ENCODE assay signal across 8 cellular contexts in genomic region chr2:73069041-73069854, GRCh38. TPM values are rescaled to one million over a fixed set of nuclear protein-coding genes. Genes with fewer than 3 reads are reported as not detected.
DNase-seq lines count a peak whose midpoint lies in the region; ATAC-seq and TF ChIP-seq lines count a peak whose summit lies in the region.

No MANE protein-coding gene starts in this region.

- CTCF ChIA-PET in OCI-LY7 (lab: Charles Lee; ENCODE audit: unreplicated experiment): no interaction called here

- no peak overlapping the region for H3K27ac ChIP-seq in OCI-LY7 (ENCODE audit: low read depth, low read length, poor library complexity, severe bottlenecking)
- no peak overlapping the region for H3K27ac ChIP-seq in duodenal mucosa (ENCODE audit: low read depth, low read length)

- peaks cover 4% of the 10 kb centered on the region for H3K36me3 Mint-ChIP-seq in progenitor cell of endocrine pancreas (ENCODE audit: insufficient read depth)

- no peaks in the 10 kb centered on the region for H3K36me3 ChIP-seq in OCI-LY7 (ENCODE audit: insufficient read depth, low read length)
- H3K36me3 ChIP-seq in duodenal mucosa (ENCODE audit: control insufficient read depth in 1 of 2, insufficient read depth in 2 of 2, low read length in 2 of 2): no peaks in the 10 kb centered on the region

- POLR2A ChIA-PET in OCI-LY7 (lab: Charles Lee): no interaction called here

- no peaks in the 10 kb centered on the region for H3K9me3 Mint-ChIP-seq in progenitor cell of endocrine pancreas (ENCODE audit: low read depth)

- no peaks in the 10 kb centered on the region for H4K20me1 ChIP-seq in OCI-LY7 (ENCODE audit: insufficient read depth, low read length)

- peak overlapping the region; percentile 95 for H3K4me2 ChIP-seq in OCI-LY7 (ENCODE audit: low read length)

- H3K79me2 ChIP-seq in OCI-LY7 (ENCODE audit: insufficient read depth, low read depth, low read length): no peaks in the 10 kb centered on the region

- intact Hi-C loops in OCI-LY7 (cut with micrococcal nuclease; ENCODE audit: unreplicated experiment): no loop called here

- H3K27me3 ChIP-seq in duodenal mucosa (ENCODE audit: control insufficient read depth in 1 of 2, insufficient read depth in 2 of 2, low read length in 2 of 2): no peaks in the 10 kb centered on the region

- no peak overlapping the region for H3K4me3 ChIP-seq in OCI-LY7 (ENCODE audit: low read depth, low read length, poor library complexity, severe bottlenecking)
- peak overlapping the region; percentile 85 to 90 for H3K4me3 ChIP-seq in duodenal mucosa (ENCODE audit: low read depth in 1 of 2, low read length in 2 of 2)

- H3K9me3 ChIP-seq in OCI-LY7 (ENCODE audit: low read length) (no peaks in the 10 kb centered on the region), duodenal mucosa (ENCODE audit: control insufficient read depth in 1 of 2, low read length in 2 of 2) (no peaks in the 10 kb centered on the region)

- H2AFZ ChIP-seq in OCI-LY7 (ENCODE audit: low read length): no peak overlapping the region

- DNase-seq in ELR (ENCODE audit: low read depth) (peak; percentile 33), OCI-LY7 (ENCODE audit: low spot score) (no peak), progenitor cell of endocrine pancreas (ENCODE audit: low spot score, unreplicated experiment) (no peak), cerebellum (ENCODE audit: low spot score) (no peak), NCI-H2196 (lab: John Stamatoyannopoulos, UW; ENCODE audit: unreplicated experiment) (no peak), LoVo (ENCODE audit: low spot score) (no peak)

- TF ChIP-seq CTCF in OCI-LY7 (conservative IDR thresholded peaks at IDR 0.05; ENCODE audit: low read length) (no peak), progenitor cell of endocrine pancreas (IDR thresholded peaks at IDR 0.05; ENCODE audit: unreplicated experiment) (no peak)

- no TSS peak for BruUV-seq in OCI-LY7 (replicated peaks; lab: Mats Ljungman, UMichigan)

- H3K4me1 Mint-ChIP-seq in progenitor cell of endocrine pancreas (ENCODE audit: low read depth): peaks cover 30% of the 10 kb centered on the region

- peaks cover 8% of the 10 kb centered on the region for H3K4me1 ChIP-seq in OCI-LY7 (ENCODE audit: insufficient read depth, low read length, poor library complexity, severe bottlenecking)
- H3K4me1 ChIP-seq in duodenal mucosa (ENCODE audit: control insufficient read depth in 1 of 2, insufficient read depth in 2 of 2, low read length in 2 of 2): peaks cover 19 to 27% of the 10 kb centered on the region in 2 donors

- peak overlapping the region in 1 of 2 donors; percentile 70 for H3K9ac ChIP-seq in duodenal mucosa (ENCODE audit: low read depth in 1 of 2, low read length in 2 of 2)

- ATAC-seq in GM19395 (IDR thresholded peaks at IDR 0.05; ENCODE audit: unreplicated experiment): no peak

- peak overlapping the region; percentile 91 for H3K4me3 Mint-ChIP-seq in progenitor cell of endocrine pancreas (ENCODE audit: low read depth)

- H3K27ac Mint-ChIP-seq in progenitor cell of endocrine pancreas: no peak overlapping the region

- H3K9me2 ChIP-seq in OCI-LY7 (ENCODE audit: insufficient read depth, low read length): no peaks in the 10 kb centered on the region

- no peaks in the 10 kb centered on the region for H3K27me3 Mint-ChIP-seq in progenitor cell of endocrine pancreas

RNA-seq across cellular contexts. Expression of gene SFXN5, which starts 2.3 kb away (rescaled TPM):
- 4.5 and 7.8 TPM in 2 replicates for total RNA-seq in OCI-LY7 (2014; rRNA removed; shearing (Covaris generic))
- total RNA-seq in OCI-LY7 (2022) (9.9 and 10.5 TPM in 2 replicates), progenitor cell of endocrine pancreas (33.1 and 36.0 TPM in 2 replicates), cerebellum (23.7 TPM)

RNA-seq across cellular contexts. Expression of gene RAB11FIP5, which starts 43.5 kb away (rescaled TPM):
- total RNA-seq in OCI-LY7 (2014; rRNA removed; shearing (Covaris generic)): 0.05 and 0.13 TPM in 2 replicates
- total RNA-seq in OCI-LY7 (2022): 0.66 TPM in 1 of 2 replicates, not detected in the other
- total RNA-seq in progenitor cell of endocrine pancreas: 22.0 and 23.5 TPM in 2 replicates
- total RNA-seq in cerebellum: 6.9 TPM
